Comparison of ENCODE assay signal across 22 cellular contexts in genomic region chrX:134482371-134482770, GRCh38.
"Had no signal": no experiment of that assay in that cellular context is flagged by ENCODE, and none has a peak within 500 bp of the region (broad histone marks: within the 10 kb centered on the region; RNA-seq: fewer than 3 reads in every experiment).

No MANE protein-coding gene starts in this region.

- ATAC-seq: activated CD8-positive, alpha-beta T cell treated with anti-CD3 and anti-CD28 coated beads, Interleukin-2, amount 10 ng/mL, durations not matched to agents 7 days and 5 days; esophagus mucosa; right cardiac atrium had no signal

- H3K36me3 Mint-ChIP-seq: immature natural killer cell had no signal

- H3K27ac Mint-ChIP-seq: activated B cell treated with CpG ODN at 0.5 μM for 24 hours; activated CD4-positive, alpha-beta T cell treated with anti-CD3 and anti-CD28 coated beads, Interleukin-2, amount 10 ng/mL, durations not matched to agents 24 days and 14 days; activated CD8-positive, alpha-beta T cell treated with anti-CD3 and anti-CD28 coated beads, Interleukin-2, amount 10 ng/mL, durations not matched to agents 7 days and 5 days; activated naive CD8-positive, alpha-beta T cell treated with anti-CD3 and anti-CD28 coated beads for 36 hours; brain; immature natural killer cell; nephron progenitor cell had no signal

- DNase-seq: activated B cell treated with CpG ODN at 0.5 μM for 24 hours; activated CD4-positive, alpha-beta T cell treated with anti-CD3 and anti-CD28 coated beads, Interleukin-2, amount 10 ng/mL, durations not matched to agents 24 days and 14 days; activated CD8-positive, alpha-beta memory T cell treated with anti-CD3 and anti-CD28 coated beads, Interleukin-2, amount 50 U/mL, for 4 hours; activated CD8-positive, alpha-beta T cell treated with anti-CD3 and anti-CD28 coated beads, Interleukin-2, amount 10 ng/mL, durations not matched to agents 7 days and 5 days; activated effector memory CD4-positive, alpha-beta T cell treated with anti-CD3 and anti-CD28 coated beads, Interleukin-2, amount 50 U/mL, for 16 hours; activated naive CD8-positive, alpha-beta T cell treated with anti-CD3 and anti-CD28 coated beads for 36 hours; activated T-cell treated with anti-CD3 and anti-CD28 coated beads, Interleukin-2, amount 50 U/mL, for 48 hours; central memory CD4-positive, alpha-beta T cell; foreskin melanocyte; immature natural killer cell; nephron progenitor cell; right cardiac atrium; small intestine; stimulated activated CD4-positive, alpha-beta T cell treated with anti-CD3 and anti-CD28 coated beads, Interleukin-4, amount 100 ng/mL, for 4 hours; stimulated activated CD8-positive, alpha-beta memory T cell treated with anti-CD3 and anti-CD28 coated beads, Interleukin-4, amount 100 ng/mL, for 48 hours; stimulated activated naive CD4-positive, alpha-beta T cell treated with Interleukin-2 at 50 U/mL for 16 hours; substantia nigra; uterus had no signal

- H3K27me3 Mint-ChIP-seq: activated B cell treated with CpG ODN at 0.5 μM for 24 hours; activated CD4-positive, alpha-beta T cell treated with anti-CD3 and anti-CD28 coated beads, Interleukin-2, amount 10 ng/mL, durations not matched to agents 24 days and 14 days; activated naive CD8-positive, alpha-beta T cell treated with anti-CD3 and anti-CD28 coated beads for 36 hours had no signal

- H3K9me3 ChIP-seq: prostate gland, tibial nerve, uterus had no signal

- H3K4me3 Mint-ChIP-seq: activated B cell treated with CpG ODN at 0.5 μM for 24 hours; activated CD4-positive, alpha-beta T cell treated with anti-CD3 and anti-CD28 coated beads, Interleukin-2, amount 10 ng/mL, durations not matched to agents 24 days and 14 days; activated CD8-positive, alpha-beta T cell treated with anti-CD3 and anti-CD28 coated beads, Interleukin-2, amount 10 ng/mL, durations not matched to agents 7 days and 5 days; activated naive CD8-positive, alpha-beta T cell treated with anti-CD3 and anti-CD28 coated beads for 36 hours; brain; immature natural killer cell; nephron progenitor cell had no signal

- H3K4me1 Mint-ChIP-seq: activated B cell treated with CpG ODN at 0.5 μM for 24 hours; activated CD4-positive, alpha-beta T cell treated with anti-CD3 and anti-CD28 coated beads, Interleukin-2, amount 10 ng/mL, durations not matched to agents 24 days and 14 days; activated naive CD8-positive, alpha-beta T cell treated with anti-CD3 and anti-CD28 coated beads for 36 hours; brain; nephron progenitor cell had no signal
